ENCODE assay signal across 1 cellular context in the genomic region with DNA sequence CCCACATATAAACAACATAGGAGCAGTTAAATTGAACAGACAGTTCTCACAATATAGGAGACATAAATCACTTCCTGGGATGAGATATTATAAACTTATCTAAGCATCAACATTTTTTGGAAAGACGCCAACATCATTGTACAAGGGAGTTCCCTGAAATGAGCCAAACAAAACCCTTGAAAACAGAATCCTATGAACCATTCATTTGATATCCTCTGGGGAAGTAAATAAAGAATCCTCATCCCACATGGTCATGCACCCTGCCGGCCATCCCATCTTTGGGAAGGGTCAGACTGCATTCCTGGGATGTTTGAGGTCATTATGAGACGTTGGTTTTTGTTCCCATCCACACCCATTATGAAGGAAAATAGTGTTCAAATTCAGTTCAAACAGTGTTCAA.
TF ChIP-seq lines count a peak whose summit lies in the region.

No MANE protein-coding gene starts in this region.

TF ChIP-seq in H1, 55 proteins besides CTCF, POLR2A, EP300 and RAD21 (continued from another document):
- TF ChIP-seq SIN3A (conservative IDR thresholded peaks at IDR 0.05 in 1 of 2, IDR thresholded peaks at IDR 0.05 in 1 of 2; ENCODE audit: low read depth in 1 of 2, low read length in 2 of 2): no peak
- TF ChIP-seq POU5F1 (IDR thresholded peaks at IDR 0.05; ENCODE audit: low read depth, low read length): no peak
- TF ChIP-seq CREB1 (IDR thresholded peaks at IDR 0.05): no peak
- no peak for TF ChIP-seq SRF (IDR thresholded peaks at IDR 0.05; ENCODE audit: low read depth, low read length)
- no peak for TF ChIP-seq SAP30 (IDR thresholded peaks at IDR 0.05; ENCODE audit: insufficient read depth, insufficient replicate concordance, low read length)
TF ChIP-seq in H1: peak in this region for 1.
